Comparison of ENCODE assay signal across 16 cellular contexts in the genomic region with DNA sequence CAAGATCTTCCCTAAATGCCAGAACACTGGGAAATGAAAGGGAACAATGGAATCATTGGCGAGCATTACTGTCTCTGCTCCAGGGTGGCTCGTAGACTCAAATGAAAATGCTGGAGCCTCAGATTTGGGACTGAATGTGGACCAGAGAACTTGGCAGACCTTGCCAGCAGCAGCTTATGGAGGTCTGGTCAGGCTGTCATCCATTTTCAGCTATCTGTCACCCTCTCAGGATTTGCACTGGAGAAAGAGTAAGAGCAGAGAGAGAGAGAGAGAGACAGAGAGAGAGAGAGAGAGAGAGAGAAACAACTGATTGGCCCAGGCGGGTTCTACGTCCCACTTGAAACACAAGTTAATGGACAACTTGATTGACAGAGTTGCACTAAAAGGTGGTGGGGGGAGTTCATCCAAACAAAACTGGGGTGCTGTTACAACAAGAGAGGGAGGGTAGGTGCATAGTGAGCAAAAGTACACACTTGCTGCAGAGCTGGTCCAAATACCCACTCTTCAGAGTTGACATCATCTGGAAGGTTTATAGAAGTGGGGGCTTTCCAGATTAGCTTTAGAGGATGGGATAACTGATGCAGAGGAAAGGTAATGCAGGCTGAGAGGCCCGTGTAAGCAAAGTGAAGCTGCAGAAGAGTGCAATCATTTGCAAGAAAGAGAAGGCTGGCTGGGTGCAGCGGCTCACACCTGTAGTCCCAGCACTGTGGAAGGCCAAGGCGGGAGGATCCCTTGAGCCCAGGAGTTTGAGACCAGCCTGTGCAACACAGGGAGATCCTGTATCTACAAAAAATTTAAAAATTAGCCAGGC. TPM values are rescaled to one million over a fixed set of nuclear protein-coding genes. Genes with fewer than 3 reads are reported as not detected.
DNase-seq lines count a peak whose midpoint lies in the region; ATAC-seq and FAIRE-seq lines count a peak whose summit lies in the region.
"Had no signal": no experiment of that assay in that cellular context is flagged by ENCODE, and none has a peak within 500 bp of the region (broad histone marks: within the 10 kb centered on the region; RNA-seq: fewer than 3 reads in every experiment).

No MANE protein-coding gene starts in this region.

- POLR2A ChIA-PET in naive thymus-derived CD8-positive, alpha-beta T cell (lab: Charles Lee): interaction anchor here (1.1 to 1.5 kb wide), 2 partner anchors 11 to 14 kb away, joined by 5 to 7 read pairs; no protein-coding TSS in a partner anchor

- H3K27ac Mint-ChIP-seq in T-helper 17 cell: peak overlapping the region; percentile 51
- peak overlapping the region; percentile 79 for H3K27ac Mint-ChIP-seq in stimulated activated naive CD8-positive, alpha-beta T cell treated with anti-CD3 and anti-CD28 coated beads, Interleukin-15, Interleukin-2, amounts not matched to agents 100 ng/mL and 50 ng/mL, for 24 hours
- H3K27ac Mint-ChIP-seq in naive thymus-derived CD8-positive, alpha-beta T cell: peak overlapping the region in 4 of 10 donors; percentile 17 to 68 (median 22)
- H3K27ac Mint-ChIP-seq: natural killer cell had no signal

- peak; percentile 54 for DNase-seq in activated CD8-positive, alpha-beta memory T cell treated with anti-CD3 and anti-CD28 coated beads for 24 hours
- DNase-seq in activated CD8-positive, alpha-beta memory T cell treated with anti-CD3 and anti-CD28 coated beads, Interleukin-2, amount 50 U/mL, for 4 hours: no peak
- DNase-seq in T-helper 17 cell (no peak), foreskin melanocyte (peak; percentile 57), RCC 7860 (ENCODE audit: low spot score) (no peak), NCI-H748 (lab: John Stamatoyannopoulos, UW; ENCODE audit: unreplicated experiment) (no peak)
- no peak for DNase-seq in naive thymus-derived CD8-positive, alpha-beta T cell
- DNase-seq: ACHN, COR-L47, natural killer cell, NCI-H1930, NCI-H524 treated with DMSO at 0.1 percent for 48 hours, retina had no signal

- H3K9me3 Mint-ChIP-seq in stimulated activated naive CD8-positive, alpha-beta T cell treated with anti-CD3 and anti-CD28 coated beads, Interleukin-15, Interleukin-2, amounts not matched to agents 100 ng/mL and 50 ng/mL, for 24 hours: no peaks in the 10 kb centered on the region
- peaks cover 0 to 4% (median 0%) of the 10 kb centered on the region in 9 donors for H3K9me3 Mint-ChIP-seq in naive thymus-derived CD8-positive, alpha-beta T cell
- H3K9me3 Mint-ChIP-seq: natural killer cell had no signal

- peaks cover 37% of the 10 kb centered on the region for H3K4me1 Mint-ChIP-seq in T-helper 17 cell
- H3K4me1 Mint-ChIP-seq in stimulated activated naive CD8-positive, alpha-beta T cell treated with anti-CD3 and anti-CD28 coated beads, Interleukin-15, Interleukin-2, amounts not matched to agents 100 ng/mL and 50 ng/mL, for 24 hours (ENCODE audit: low read depth): peaks cover 66% of the 10 kb centered on the region
- peaks cover 19 to 54% (median 32%) of the 10 kb centered on the region in 4 donors for H3K4me1 Mint-ChIP-seq in naive thymus-derived CD8-positive, alpha-beta T cell

- no peak overlapping the region for H3K4me3 Mint-ChIP-seq in T-helper 17 cell
- H3K4me3 Mint-ChIP-seq in stimulated activated naive CD8-positive, alpha-beta T cell treated with anti-CD3 and anti-CD28 coated beads, Interleukin-15, Interleukin-2, amounts not matched to agents 100 ng/mL and 50 ng/mL, for 24 hours: no peak overlapping the region
- H3K4me3 Mint-ChIP-seq in naive thymus-derived CD8-positive, alpha-beta T cell: no peak overlapping the region
- H3K4me3 Mint-ChIP-seq: natural killer cell had no signal

- H3K9me3 ChIP-seq in T-helper 17 cell (ENCODE audit: control insufficient read depth, low read length, poor library complexity, severe bottlenecking): no peaks in the 10 kb centered on the region
- H3K9me3 ChIP-seq: tibial artery had no signal

- FAIRE-seq in RCC 7860 (lab: Jason Lieb, UNC): no peak
- FAIRE-seq: G401.6 had no signal

- H3K36me3 Mint-ChIP-seq in T-helper 17 cell (ENCODE audit: low read depth): no peaks in the 10 kb centered on the region
- no peaks in the 10 kb centered on the region for H3K36me3 Mint-ChIP-seq in stimulated activated naive CD8-positive, alpha-beta T cell treated with anti-CD3 and anti-CD28 coated beads, Interleukin-15, Interleukin-2, amounts not matched to agents 100 ng/mL and 50 ng/mL, for 24 hours (ENCODE audit: low read depth)
- H3K36me3 Mint-ChIP-seq in naive thymus-derived CD8-positive, alpha-beta T cell: no peaks in the 10 kb centered on the region
- H3K36me3 Mint-ChIP-seq: natural killer cell had no signal

- no peaks in the 10 kb centered on the region for H3K27me3 Mint-ChIP-seq in T-helper 17 cell
- no peaks in the 10 kb centered on the region for H3K27me3 Mint-ChIP-seq in stimulated activated naive CD8-positive, alpha-beta T cell treated with anti-CD3 and anti-CD28 coated beads, Interleukin-15, Interleukin-2, amounts not matched to agents 100 ng/mL and 50 ng/mL, for 24 hours
- no peaks in the 10 kb centered on the region for H3K27me3 Mint-ChIP-seq in naive thymus-derived CD8-positive, alpha-beta T cell

- peak; percentile 35 for ATAC-seq in T-helper 17 cell
- no peak for ATAC-seq in naive thymus-derived CD8-positive, alpha-beta T cell
- ATAC-seq: natural killer cell had no signal

RNA-seq across cellular contexts. Expression of gene NSMCE1, which starts 16.5 kb away (rescaled TPM):
- total RNA-seq in T-helper 17 cell: 10 to 100 TPM; 35.1 to 49.2 TPM
- 10 to 100 TPM; 81.8 to 85.0 TPM for total RNA-seq in naive thymus-derived CD8-positive, alpha-beta T cell
- 100 to 1,000 TPM; 177 to 209 (median 185) TPM for polyA plus RNA-seq in naive thymus-derived CD8-positive, alpha-beta T cell

RNA-seq across cellular contexts. Expression of gene IL4R, which starts 28.7 kb away (rescaled TPM):
- total RNA-seq in T-helper 17 cell: 100 to 1,000 TPM; 156 to 173 TPM
- total RNA-seq in naive thymus-derived CD8-positive, alpha-beta T cell: 100 to 1,000 TPM; 117 to 120 TPM
- 10 to 100 TPM; 18.8 to 49.4 (median 34.7) TPM for polyA plus RNA-seq in naive thymus-derived CD8-positive, alpha-beta T cell

Comparison
In these comparisons a context has a peak if more than half of its experiments do, and no peak if none do; other contexts are left out.
1. DNase-seq: peak in activated CD8-positive, alpha-beta memory T cell treated with anti-CD3 and anti-CD28 coated beads for 24 hours (single experiment) and foreskin melanocyte (single experiment); none in activated CD8-positive, alpha-beta memory T cell treated with anti-CD3 and anti-CD28 coated beads, Interleukin-2, amount 50 U/mL, for 4 hours (single experiment), T-helper 17 cell (0 of 3), RCC 7860 (single experiment), NCI-H748 (single experiment) and naive thymus-derived CD8-positive, alpha-beta T cell (0 of 10).